Comparison of ENCODE assay signal across 2 cellular contexts in genomic region chr7:142540371-142540770, GRCh38.
TF ChIP-seq lines count a peak whose summit lies in the region.

No MANE protein-coding gene starts in this region.

TF ChIP-seq in endothelial cell of umbilical vein, 7 proteins besides CTCF, POLR2A, EP300 and RAD21:
- TF ChIP-seq POLR2AphosphoS5 (IDR thresholded peaks at IDR 0.05; ENCODE audit: insufficient read depth, low read depth, low read length) = no peak
- TF ChIP-seq EZH2 (IDR thresholded peaks at IDR 0.05; ENCODE audit: borderline replicate concordance, low read depth, low read length, severe bottlenecking) = no peak
- no peak for TF ChIP-seq MAX (IDR thresholded peaks at IDR 0.05; ENCODE audit: insufficient read depth, insufficient read length)
- TF ChIP-seq GATA2 (IDR thresholded peaks at IDR 0.05; ENCODE audit: insufficient read depth, insufficient read length, low read depth, low read length) = no peak

TF ChIP-seq in HepG2, 621 proteins besides CTCF, POLR2A, EP300 and RAD21:
- no peak for TF ChIP-seq ZNF260 (CRISPR knock-in tag; IDR thresholded peaks at IDR 0.05; ENCODE audit: borderline replicate concordance, low read depth)
- no peak for TF ChIP-seq POGZ (CRISPR knock-in tag; IDR thresholded peaks at IDR 0.05)
- no peak for TF ChIP-seq CENPT (CRISPR knock-in tag; IDR thresholded peaks at IDR 0.05; ENCODE audit: low read depth)
TF ChIP-seq in HepG2: peak in this region for 0.
